ENCODE assay signal across 1 cellular context in genomic region chr17:82007495-82008257, GRCh38.
TF ChIP-seq lines count a peak whose summit lies in the region.

No MANE protein-coding gene starts in this region.

TF ChIP-seq in HepG2, 621 proteins besides CTCF, POLR2A, EP300 and RAD21 (continues in another document):
- TF ChIP-seq SALL2 (CRISPR knock-in tag; IDR thresholded peaks at IDR 0.05): no peak
- TF ChIP-seq ZFYVE20 (CRISPR knock-in tag; IDR thresholded peaks at IDR 0.05; ENCODE audit: borderline replicate concordance, low read depth): no peak; the same call in 1 of the 2 replicates
- no peak for TF ChIP-seq ZFY (CRISPR knock-in tag; IDR thresholded peaks at IDR 0.05)
- TF ChIP-seq ZNF292 (CRISPR knock-in tag; IDR thresholded peaks at IDR 0.05; ENCODE audit: borderline replicate concordance, low read depth): no peak
- no peak for TF ChIP-seq SOX5 (CRISPR knock-in tag; IDR thresholded peaks at IDR 0.05; ENCODE audit: borderline replicate concordance)
- TF ChIP-seq CENPBD1 (CRISPR knock-in tag; IDR thresholded peaks at IDR 0.05; ENCODE audit: borderline replicate concordance, low read depth): no peak
- TF ChIP-seq BRF2 (CRISPR knock-in tag; IDR thresholded peaks at IDR 0.05): no peak
- TF ChIP-seq RBFOX2 (IDR thresholded peaks at IDR 0.05; ENCODE audit: low read depth, low read length): peak; percentile 85
- TF ChIP-seq FUBP1 (CRISPR knock-in tag; IDR thresholded peaks at IDR 0.05; ENCODE audit: borderline replicate concordance): no peak
- no peak for TF ChIP-seq MEIS1 (CRISPR knock-in tag; IDR thresholded peaks at IDR 0.05; ENCODE audit: borderline replicate concordance)
- TF ChIP-seq ZNF34 (CRISPR knock-in tag; IDR thresholded peaks at IDR 0.05; ENCODE audit: borderline replicate concordance): no peak
- no peak for TF ChIP-seq THAP9 (CRISPR knock-in tag; IDR thresholded peaks at IDR 0.05; ENCODE audit: borderline replicate concordance)
- no peak for TF ChIP-seq ZNF20 (CRISPR knock-in tag; IDR thresholded peaks at IDR 0.05)
- no peak for TF ChIP-seq ZNF549 (CRISPR knock-in tag; IDR thresholded peaks at IDR 0.05)
- TF ChIP-seq AKAP8 (CRISPR knock-in tag; IDR thresholded peaks at IDR 0.05): peak; percentile 68; the same call in 1 of the 2 replicates
- TF ChIP-seq U2AF1 (optimal IDR thresholded peaks at IDR 0.05; ENCODE audit: low read depth, low read length): no peak
- no peak for TF ChIP-seq ONECUT2 (CRISPR knock-in tag; IDR thresholded peaks at IDR 0.05)
- no peak for TF ChIP-seq ZNF350 (CRISPR knock-in tag; IDR thresholded peaks at IDR 0.05; ENCODE audit: borderline replicate concordance, low read depth)
- no peak for TF ChIP-seq SIX1 (CRISPR knock-in tag; IDR thresholded peaks at IDR 0.05; ENCODE audit: borderline replicate concordance)
- TF ChIP-seq ZNF883 (CRISPR knock-in tag; IDR thresholded peaks at IDR 0.05; ENCODE audit: not compliant biosample characterization): no peak
- TF ChIP-seq UBTF (CRISPR knock-in tag; IDR thresholded peaks at IDR 0.05): peak; percentile 13; the same call in 1 of the 2 replicates
- no peak for TF ChIP-seq FOXJ3 (CRISPR knock-in tag; IDR thresholded peaks at IDR 0.05; ENCODE audit: borderline replicate concordance)
- TF ChIP-seq ZNF556 (CRISPR knock-in tag; IDR thresholded peaks at IDR 0.05; ENCODE audit: borderline replicate concordance): no peak
- no peak for TF ChIP-seq SRSF9 (IDR thresholded peaks at IDR 0.05; ENCODE audit: borderline replicate concordance, insufficient read depth, low read depth, low read length, poor library complexity, severe bottlenecking)
- no peak; the same call in 1 of the 2 replicates for TF ChIP-seq KDM5B (CRISPR knock-in tag; IDR thresholded peaks at IDR 0.05; ENCODE audit: borderline replicate concordance)
- no peak for TF ChIP-seq NFIB (CRISPR knock-in tag; IDR thresholded peaks at IDR 0.05; ENCODE audit: borderline replicate concordance)
- TF ChIP-seq MIER2 (CRISPR knock-in tag; IDR thresholded peaks at IDR 0.05): no peak
- no peak for TF ChIP-seq ZNF180 (CRISPR knock-in tag; IDR thresholded peaks at IDR 0.05; ENCODE audit: borderline replicate concordance, low read depth)
- TF ChIP-seq TRIM24 (CRISPR knock-in tag; IDR thresholded peaks at IDR 0.05): no peak
- TF ChIP-seq HOXA5 (CRISPR knock-in tag; IDR thresholded peaks at IDR 0.05): no peak
- no peak for TF ChIP-seq ZNF230 (CRISPR knock-in tag; IDR thresholded peaks at IDR 0.05)
- TF ChIP-seq ZNF577 (CRISPR knock-in tag; IDR thresholded peaks at IDR 0.05; ENCODE audit: borderline replicate concordance, low read depth): no peak
- no peak for TF ChIP-seq MIER3 (CRISPR knock-in tag; IDR thresholded peaks at IDR 0.05; ENCODE audit: borderline replicate concordance)
- TF ChIP-seq ZNF430 (CRISPR knock-in tag; IDR thresholded peaks at IDR 0.05): no peak
- no peak for TF ChIP-seq ZSCAN12 (CRISPR knock-in tag; IDR thresholded peaks at IDR 0.05)
- TF ChIP-seq ZNF335 (CRISPR knock-in tag; IDR thresholded peaks at IDR 0.05): no peak
- 0 out of 2 replicates have a peak, but pooled peaks have one; percentile 93 for TF ChIP-seq FOXO4 (CRISPR knock-in tag; conservative IDR thresholded peaks at IDR 0.05)
- TF ChIP-seq NKX3-1 (CRISPR knock-in tag; IDR thresholded peaks at IDR 0.05): no peak
- no peak for TF ChIP-seq ZNF296 (CRISPR knock-in tag; conservative IDR thresholded peaks at IDR 0.05)
- no peak for TF ChIP-seq ZBTB39 (CRISPR knock-in tag; IDR thresholded peaks at IDR 0.05)
- 0 out of 2 replicates have a peak, but pooled peaks have one; percentile 28 for TF ChIP-seq ZNF138 (CRISPR knock-in tag; IDR thresholded peaks at IDR 0.05; ENCODE audit: low read depth)
- peak; percentile 78 for TF ChIP-seq PAF1 (CRISPR knock-in tag; IDR thresholded peaks at IDR 0.05)
- no peak for TF ChIP-seq TCF7L2 (IDR thresholded peaks at IDR 0.05; ENCODE audit: low read depth, low read length)
- TF ChIP-seq THAP11 (CRISPR knock-in tag; IDR thresholded peaks at IDR 0.05): no peak
- TF ChIP-seq ZKSCAN5 (CRISPR knock-in tag; IDR thresholded peaks at IDR 0.05): no peak
- no peak for TF ChIP-seq STAG1 (CRISPR knock-in tag; IDR thresholded peaks at IDR 0.05)
- no peak for TF ChIP-seq SNRNP70 (IDR thresholded peaks at IDR 0.05; ENCODE audit: low read depth, low read length)
- no peak for TF ChIP-seq HOXA9 (CRISPR knock-in tag; IDR thresholded peaks at IDR 0.05; ENCODE audit: borderline replicate concordance)
- TF ChIP-seq FOXK2 (IDR thresholded peaks at IDR 0.05): no peak
- no peak for TF ChIP-seq JARID2 (CRISPR knock-in tag; IDR thresholded peaks at IDR 0.05; ENCODE audit: insufficient replicate concordance)
- no peak for TF ChIP-seq ASH2L (IDR thresholded peaks at IDR 0.05; ENCODE audit: insufficient read length, low read depth, low read length)
- no peak for TF ChIP-seq ZNF710 (CRISPR knock-in tag; IDR thresholded peaks at IDR 0.05; ENCODE audit: borderline replicate concordance)
- no peak for TF ChIP-seq KDM5A (IDR thresholded peaks at IDR 0.05; ENCODE audit: borderline replicate concordance, low read length)
- TF ChIP-seq YEATS4 (CRISPR knock-in tag; IDR thresholded peaks at IDR 0.05; ENCODE audit: borderline replicate concordance): no peak
- TF ChIP-seq ZBTB7B (CRISPR knock-in tag; IDR thresholded peaks at IDR 0.05): no peak; the same call in 1 of the 2 replicates
- no peak for TF ChIP-seq ZNF800 (CRISPR knock-in tag; IDR thresholded peaks at IDR 0.05)
